1 cellular context compared by ENCODE assay signal in the genomic region with DNA sequence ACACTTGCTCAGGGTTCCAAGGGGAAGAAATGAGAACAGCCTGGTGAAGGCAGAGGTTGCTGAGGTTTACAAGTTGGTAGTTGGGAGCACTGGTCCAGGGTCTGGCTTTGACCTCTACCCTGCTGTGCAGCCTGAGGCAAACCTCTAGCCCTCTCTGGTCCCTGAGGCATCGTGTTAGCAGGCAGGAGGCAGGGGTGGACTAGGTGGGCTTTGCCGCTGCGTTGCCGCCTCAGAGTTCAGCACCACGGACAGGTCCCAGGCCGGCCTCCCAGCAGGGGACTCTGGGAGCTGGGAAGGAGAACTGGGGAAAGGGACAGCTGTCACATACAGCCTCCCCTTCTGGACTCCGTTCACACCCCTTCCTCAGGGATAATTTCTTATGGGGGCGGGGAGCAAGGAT.
A peak's percentile ranks its signal among the peaks of the same experiment; 100 is the strongest.
TF ChIP-seq lines count a peak whose summit lies in the region.

No MANE protein-coding gene starts in this region.

TF ChIP-seq in GM12878, 131 proteins besides CTCF, POLR2A, EP300 and RAD21:
- TF ChIP-seq SMARCA5 (IDR thresholded peaks at IDR 0.05) (0 out of 2 replicates have a peak, but pooled peaks have one; percentile 31), PAX5 (IDR thresholded peaks at IDR 0.05; ENCODE audit: borderline replicate concordance, low read depth, low read length) (no peak), NR2C1 (IDR thresholded peaks at IDR 0.05) (no peak), KAT2A (conservative IDR thresholded peaks at IDR 0.05; ENCODE audit: control insufficient read depth, low read depth, low read length) (no peak)
- TF ChIP-seq, protein P1, sequence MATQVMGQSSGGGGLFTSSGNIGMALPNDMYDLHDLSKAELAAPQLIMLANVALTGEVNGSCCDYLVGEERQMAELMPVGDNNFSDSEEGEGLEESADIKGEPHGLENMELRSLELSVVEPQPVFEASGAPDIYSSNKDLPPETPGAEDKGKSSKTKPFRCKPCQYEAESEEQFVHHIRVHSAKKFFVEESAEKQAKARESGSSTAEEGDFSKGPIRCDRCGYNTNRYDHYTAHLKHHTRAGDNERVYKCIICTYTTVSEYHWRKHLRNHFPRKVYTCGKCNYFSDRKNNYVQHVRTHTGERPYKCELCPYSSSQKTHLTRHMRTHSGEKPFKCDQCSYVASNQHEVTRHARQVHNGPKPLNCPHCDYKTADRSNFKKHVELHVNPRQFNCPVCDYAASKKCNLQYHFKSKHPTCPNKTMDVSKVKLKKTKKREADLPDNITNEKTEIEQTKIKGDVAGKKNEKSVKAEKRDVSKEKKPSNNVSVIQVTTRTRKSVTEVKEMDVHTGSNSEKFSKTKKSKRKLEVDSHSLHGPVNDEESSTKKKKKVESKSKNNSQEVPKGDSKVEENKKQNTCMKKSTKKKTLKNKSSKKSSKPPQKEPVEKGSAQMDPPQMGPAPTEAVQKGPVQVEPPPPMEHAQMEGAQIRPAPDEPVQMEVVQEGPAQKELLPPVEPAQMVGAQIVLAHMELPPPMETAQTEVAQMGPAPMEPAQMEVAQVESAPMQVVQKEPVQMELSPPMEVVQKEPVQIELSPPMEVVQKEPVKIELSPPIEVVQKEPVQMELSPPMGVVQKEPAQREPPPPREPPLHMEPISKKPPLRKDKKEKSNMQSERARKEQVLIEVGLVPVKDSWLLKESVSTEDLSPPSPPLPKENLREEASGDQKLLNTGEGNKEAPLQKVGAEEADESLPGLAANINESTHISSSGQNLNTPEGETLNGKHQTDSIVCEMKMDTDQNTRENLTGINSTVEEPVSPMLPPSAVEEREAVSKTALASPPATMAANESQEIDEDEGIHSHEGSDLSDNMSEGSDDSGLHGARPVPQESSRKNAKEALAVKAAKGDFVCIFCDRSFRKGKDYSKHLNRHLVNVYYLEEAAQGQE (IDR thresholded peaks at IDR 0.05; ENCODE audit: low read depth, low read length): peak; percentile 95
